14 cellular contexts compared by ENCODE assay signal in the genomic region with DNA sequence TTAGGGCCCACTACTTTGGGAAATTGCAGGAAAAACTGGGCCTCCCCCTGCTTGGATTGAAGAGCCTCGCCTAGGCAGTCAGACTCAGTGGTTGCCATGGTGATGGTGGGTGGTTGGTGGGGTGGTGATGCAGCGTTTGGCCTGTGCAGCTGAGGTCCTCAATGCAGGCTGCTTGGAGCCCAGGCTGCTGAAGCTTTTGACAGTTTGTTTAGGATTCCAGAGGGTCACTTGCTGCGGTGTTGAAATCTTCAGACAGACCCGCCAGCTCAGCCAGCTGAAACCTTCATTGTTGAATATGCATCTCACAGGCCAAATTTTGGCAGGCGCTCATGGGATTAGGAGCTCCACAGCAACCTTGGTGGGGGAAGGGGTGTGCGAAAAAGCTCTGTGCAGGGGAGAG.
DNase-seq lines count a peak whose midpoint lies in the region; ATAC-seq and TF ChIP-seq lines count a peak whose summit lies in the region.
"Had no signal": no experiment of that assay in that cellular context is flagged by ENCODE, and none has a peak within 500 bp of the region (broad histone marks: within the 10 kb centered on the region; RNA-seq: fewer than 3 reads in every experiment).

No MANE protein-coding gene starts in this region.

- H3K27ac Mint-ChIP-seq in T-helper 2 cell treated with Interferon-gamma antibody and Interleukin-4, amounts not matched to agents 5 μg/mL and 100 μg/mL, for 36 hours: no peak overlapping the region
- H3K27ac Mint-ChIP-seq in HFFc6: no peak overlapping the region

- no peaks in the 10 kb centered on the region for H3K9me3 ChIP-seq in cardiac muscle cell (ENCODE audit: low read depth)
- H3K9me3 ChIP-seq: gastrocnemius medialis had no signal

- H3K36me3 Mint-ChIP-seq in T-helper 2 cell treated with Interferon-gamma antibody and Interleukin-4, amounts not matched to agents 5 μg/mL and 100 μg/mL, for 36 hours (ENCODE audit: low read depth): no peaks in the 10 kb centered on the region
- peaks cover 10% of the 10 kb centered on the region for H3K36me3 Mint-ChIP-seq in HFFc6 (ENCODE audit: low read depth)

- no peaks in the 10 kb centered on the region for H3K4me1 ChIP-seq in cardiac muscle cell (ENCODE audit: low read depth)
- H3K4me1 ChIP-seq: gastrocnemius medialis had no signal

- H3K36me3 ChIP-seq in cardiac muscle cell: no peaks in the 10 kb centered on the region
- H3K36me3 ChIP-seq: gastrocnemius medialis had no signal

- H3K27me3 Mint-ChIP-seq in T-helper 2 cell treated with Interferon-gamma antibody and Interleukin-4, amounts not matched to agents 5 μg/mL and 100 μg/mL, for 36 hours (ENCODE audit: low read depth): peaks cover 10% of the 10 kb centered on the region
- H3K27me3 Mint-ChIP-seq in HFFc6 (ENCODE audit: insufficient read depth): peaks cover 3% of the 10 kb centered on the region; the same call in 1 of the 2 replicates

- ATAC-seq in left cardiac atrium (no peak), GM18517 (IDR thresholded peaks at IDR 0.05; ENCODE audit: unreplicated experiment) (no peak), GM19397 (IDR thresholded peaks at IDR 0.05; ENCODE audit: unreplicated experiment) (no peak)
- ATAC-seq: gastrocnemius medialis, SK-N-SH treated with all-trans-retinoic acid at 6 μM for 48 hours had no signal

- no peak overlapping the region for H3K4me3 Mint-ChIP-seq in T-helper 2 cell treated with Interferon-gamma antibody and Interleukin-4, amounts not matched to agents 5 μg/mL and 100 μg/mL, for 36 hours
- H3K4me3 Mint-ChIP-seq in HFFc6: no peak overlapping the region

- DNase-seq in cardiac muscle cell (ENCODE audit: low read depth in 1 of 2, low spot score in 1 of 2): peak; percentile 1 to 29
- no peak for DNase-seq in left cardiac atrium
- peak; percentile 59 for DNase-seq in middle frontal gyrus (ENCODE audit: extremely low spot score, low spot score)
- DNase-seq in T-helper 2 cell treated with Interferon-gamma antibody and Interleukin-4, amounts not matched to agents 5 μg/mL and 100 μg/mL, for 36 hours (ENCODE audit: low spot score): no peak
- DNase-seq in HFFc6: no peak
- DNase-seq: effector memory CD4-positive, alpha-beta T cell; EL; gastrocnemius medialis; NCI-H2029; stimulated activated CD4-positive, alpha-beta T cell treated with anti-CD3 and anti-CD28 coated beads, Interleukin-12 subunit alpha, Interleukin-12 subunit beta, amount 100 ng/mL, for 4 hours had no signal

- TF ChIP-seq CTCF in cardiac muscle cell (IDR thresholded peaks at IDR 0.05; ENCODE audit: low read depth, low read length) (no peak), HFFc6 (IDR thresholded peaks at IDR 0.05) (no peak)

- H3K27me3 ChIP-seq in cardiac muscle cell: peaks cover 38% of the 10 kb centered on the region

- intact Hi-C loops in left cardiac atrium (cut with DNase I): no loop called here

- H3K4me1 Mint-ChIP-seq in T-helper 2 cell treated with Interferon-gamma antibody and Interleukin-4, amounts not matched to agents 5 μg/mL and 100 μg/mL, for 36 hours (ENCODE audit: low read depth): no peaks in the 10 kb centered on the region
- no peaks in the 10 kb centered on the region for H3K4me1 Mint-ChIP-seq in HFFc6 (ENCODE audit: low read depth)

- no peak overlapping the region for H3K4me3 ChIP-seq in cardiac muscle cell
- H3K4me3 ChIP-seq: gastrocnemius medialis had no signal

- H3K27ac ChIP-seq in cardiac muscle cell: no peak overlapping the region
- H3K27ac ChIP-seq in cingulate gyrus (ENCODE audit: low read depth, low read length): peak overlapping the region; percentile 76
- H3K27ac ChIP-seq: gastrocnemius medialis had no signal

- H3K9me3 Mint-ChIP-seq in T-helper 2 cell treated with Interferon-gamma antibody and Interleukin-4, amounts not matched to agents 5 μg/mL and 100 μg/mL, for 36 hours: no peaks in the 10 kb centered on the region
- H3K9me3 Mint-ChIP-seq in HFFc6: peaks cover 48% of the 10 kb centered on the region

Comparison
In these comparisons a context has a peak if more than half of its experiments do, and no peak if none do; other contexts are left out.
1. DNase-seq: peak in cardiac muscle cell (2 of 2) and middle frontal gyrus (single experiment); none in left cardiac atrium (single experiment), T-helper 2 cell treated with Interferon-gamma antibody and Interleukin-4, amounts not matched to agents 5 μg/mL and 100 μg/mL, for 36 hours (single experiment) and HFFc6 (single experiment).